ENCODE assay signal across 17 cellular contexts in genomic region chr10:94199565-94199964, GRCh38.
DNase-seq lines count a peak whose midpoint lies in the region; ATAC-seq, FAIRE-seq and TF ChIP-seq lines count a peak whose summit lies in the region.
"Had no signal": no experiment of that assay in that cellular context is flagged by ENCODE, and none has a peak within 500 bp of the region (broad histone marks: within the 10 kb centered on the region; RNA-seq: fewer than 3 reads in every experiment).

No MANE protein-coding gene starts in this region.

- H3K4me3 Mint-ChIP-seq in chondrocyte (ENCODE audit: unreplicated experiment), result no peak overlapping the region

- H3K9me3 ChIP-seq in osteoblast (ENCODE audit: low read depth, low read length), result no peaks in the 10 kb centered on the region
- H3K9me3 ChIP-seq: SJSA1 had no signal

- ATAC-seq in left colon (no peak), HG03439 (IDR thresholded peaks at IDR 0.05; ENCODE audit: unreplicated experiment) (no peak)
- ATAC-seq: K562 had no signal

- H3K4me2 ChIP-seq in osteoblast (ENCODE audit: insufficient read depth, low read length), result no peak overlapping the region

- peak; percentile 34 for FAIRE-seq in RCC 7860 (lab: Jason Lieb, UNC)
- no peak for FAIRE-seq in GM12892 (lab: Jason Lieb, UNC)
- FAIRE-seq: K562 had no signal

- peaks cover 11% of the 10 kb centered on the region for H3K4me1 ChIP-seq in osteoblast (ENCODE audit: insufficient read depth, low read length)

- no peaks in the 10 kb centered on the region for H3K79me2 ChIP-seq in osteoblast (ENCODE audit: insufficient read depth, low read length)

- intact Hi-C loops in left colon (cut with DNase I, micrococcal nuclease), result no loop called here

- H3K27me3 ChIP-seq in osteoblast (ENCODE audit: insufficient read depth, low read length), result no peaks in the 10 kb centered on the region
- H3K27me3 ChIP-seq: SJSA1 had no signal

- DNase-seq in RCC 7860 (ENCODE audit: low spot score) (peak; percentile 37), chondrocyte (ENCODE audit: low spot score) (no peak), osteoblast (ENCODE audit: insufficient read length, low spot score, missing footprints) (peak; percentile 91), GM12892 (ENCODE audit: insufficient read length) (no peak), left colon (no peak)
- no peak for DNase-seq in activated naive CD4-positive, alpha-beta T cell (lab: John Stamatoyannopoulos, UW)
- DNase-seq: AML-193, DMS79 treated with DMSO at 0.1 percent for 48 hours, NCI-H1417, NCI-H187, NCI-H2227 treated with DMSO at 0.1 percent for 48 hours, NCI-H510A treated with DMSO at 0.1 percent for 48 hours, NCI-H82 had no signal

- no peaks in the 10 kb centered on the region for H3K36me3 ChIP-seq in osteoblast (ENCODE audit: insufficient read depth, low read length)
- H3K36me3 ChIP-seq: SJSA1 had no signal

- no peak overlapping the region for H3K27ac ChIP-seq in osteoblast (ENCODE audit: low read depth, low read length)
- H3K27ac ChIP-seq: C4-2B, SJSA1 had no signal

- H3K4me1 Mint-ChIP-seq in chondrocyte (ENCODE audit: low read depth), result peaks cover 39% of the 10 kb centered on the region

- peaks cover 5% of the 10 kb centered on the region for H3K36me3 Mint-ChIP-seq in chondrocyte (ENCODE audit: low read depth)

- no peak overlapping the region for H3K4me3 ChIP-seq in osteoblast (ENCODE audit: insufficient read depth, low read length)
- H3K4me3 ChIP-seq: K562, SJSA1 had no signal

- no peak overlapping the region for H2AFZ ChIP-seq in osteoblast (ENCODE audit: low read length)

- no peaks in the 10 kb centered on the region for H4K20me1 ChIP-seq in osteoblast (ENCODE audit: insufficient read depth, low read length)

- TF ChIP-seq POLR2A in GM12892 (IDR thresholded peaks at IDR 0.05; ENCODE audit: low read depth, low read length), result no peak

- H3K27me3 Mint-ChIP-seq in chondrocyte (ENCODE audit: low read depth), result no peaks in the 10 kb centered on the region

- TF ChIP-seq CTCF in chondrocyte (IDR thresholded peaks at IDR 0.05) (no peak), osteoblast (IDR thresholded peaks at IDR 0.05; ENCODE audit: extremely low read depth, low read depth, low read length) (no peak)

- peak overlapping the region; percentile 93 for H3K27ac Mint-ChIP-seq in chondrocyte (ENCODE audit: unreplicated experiment)

- H3K9me3 Mint-ChIP-seq in chondrocyte (ENCODE audit: low read depth), result peaks cover 4% of the 10 kb centered on the region

Comparison
In these comparisons a context has a peak if more than half of its experiments do, and no peak if none do; other contexts are left out.
1. DNase-seq: peak in RCC 7860 (single experiment) and osteoblast (single experiment); none in chondrocyte (single experiment), GM12892 (single experiment), left colon (0 of 2) and activated naive CD4-positive, alpha-beta T cell (0 of 4).